19 cellular contexts compared by ENCODE assay signal in genomic region chr21:34671891-34672290, GRCh38. TPM values are rescaled to one million over a fixed set of nuclear protein-coding genes. Genes with fewer than 3 reads are reported as not detected.
DNase-seq lines count a peak whose midpoint lies in the region; TF ChIP-seq lines count a peak whose summit lies in the region.
"Had no signal": no experiment of that assay in that cellular context is flagged by ENCODE, and none has a peak within 500 bp of the region (broad histone marks: within the 10 kb centered on the region; RNA-seq: fewer than 3 reads in every experiment).

No MANE protein-coding gene starts in this region.

- peak overlapping the region; percentile 50 for H3K4me3 Mint-ChIP-seq in Caco-2 (ENCODE audit: unreplicated experiment)
- H3K4me3 Mint-ChIP-seq: HFFc6 had no signal

- WGBS in tibial nerve, 2 donors, result 74 to 82% methylated on average over 4 of the region's 4 CpGs

- H3K4me1 Mint-ChIP-seq in Caco-2 (ENCODE audit: low read depth, unreplicated experiment), result peaks cover 27% of the 10 kb centered on the region

- H3K4me3 ChIP-seq in Caco-2 (ENCODE audit: low read depth, low read length) (no peak overlapping the region), retinal pigment epithelial cell (ENCODE audit: low read length) (peak overlapping the region; percentile 86), tibial nerve (no peak overlapping the region)
- H3K4me3 ChIP-seq: K562 had no signal

- H3K36me3 Mint-ChIP-seq in Caco-2 (ENCODE audit: insufficient read depth, unreplicated experiment), result peaks cover 19% of the 10 kb centered on the region

- H3K9me3 Mint-ChIP-seq in Caco-2 (ENCODE audit: unreplicated experiment), result no peaks in the 10 kb centered on the region
- H3K9me3 Mint-ChIP-seq: CD4-positive, alpha-beta T cell; HFFc6 had no signal

- POLR2A ChIA-PET in Caco-2 (lab: Charles Lee), result interaction anchor here (0.9 kb wide), 1 partner anchor 21 kb away, joined by 3 read pairs; no protein-coding TSS in a partner anchor

- H3K27me3 ChIP-seq in Caco-2 (replicated peaks; ENCODE audit: control insufficient read depth, insufficient read depth, low read length) (no peaks in the 10 kb centered on the region), tibial nerve (peaks cover 0 to 77% of the 10 kb centered on the region in 2 donors)

- DNase-seq in Caco-2, result no peak
- peak; percentile 33 for DNase-seq in NCI-H69 (lab: John Stamatoyannopoulos, UW)
- DNase-seq in myocyte (ENCODE audit: low read depth), result peak; percentile 48
- no peak for DNase-seq in retinal pigment epithelial cell (ENCODE audit: low read depth)
- no peak for DNase-seq in COR-L47 (lab: John Stamatoyannopoulos, UW)
- DNase-seq in KG1 (lab: John Stamatoyannopoulos, UW), result no peak
- DNase-seq in activated effector memory CD4-positive, alpha-beta T cell treated with anti-CD3 and anti-CD28 coated beads, Interleukin-2, amount 50 U/mL, for 16 hours, result no peak
- no peak for DNase-seq in tibial nerve (ENCODE audit: low spot score in 2 of 2)
- DNase-seq: CD4-positive, alpha-beta T cell; DMS53; EL; HFFc6; NCI-H1694 treated with DMSO at 0.1 percent for 48 hours; NCI-H2227 treated with DMSO at 0.1 percent for 48 hours; NCI-H524 treated with DMSO at 0.1 percent for 48 hours; PC-3; RPMI8226; SHP77 treated with DMSO at 0.1 percent for 48 hours had no signal

- TSS peak; percentile 35 for BruUV-seq in Caco-2 (replicated peaks; lab: Mats Ljungman, UMichigan)

- H3K4me1 ChIP-seq in Caco-2 (peaks cover 40% of the 10 kb centered on the region), tibial nerve (peaks cover 0 to 36% (median 13%) of the 10 kb centered on the region in 4 donors)

- no peak for TF ChIP-seq CTCF in Caco-2 (IDR thresholded peaks at IDR 0.05; ENCODE audit: insufficient read depth in 1 of 2, low read depth in 1 of 2, low read length in 1 of 2, severe bottlenecking in 1 of 2, unreplicated experiment in 1 of 2)
- TF ChIP-seq CTCF in retinal pigment epithelial cell (conservative IDR thresholded peaks at IDR 0.05; ENCODE audit: low read depth, low read length), result no peak
- TF ChIP-seq CTCF in tibial nerve (IDR thresholded peaks at IDR 0.05), result no peak

- CTCF ChIA-PET in Caco-2 (lab: Charles Lee), result no interaction called here

- intact Hi-C loops in Caco-2 (cut with micrococcal nuclease; ENCODE audit: unreplicated experiment), result no loop called here

- no peak for TF ChIP-seq EP300 in tibial nerve (IDR thresholded peaks at IDR 0.05)

- H3K36me3 ChIP-seq in Caco-2 (ENCODE audit: control insufficient read depth, insufficient read depth, low read length) (no peaks in the 10 kb centered on the region), tibial nerve (no peaks in the 10 kb centered on the region)

- no peak overlapping the region for H3K27ac ChIP-seq in tibial nerve

- no peaks in the 10 kb centered on the region for H3K27me3 Mint-ChIP-seq in Caco-2 (ENCODE audit: insufficient read depth, unreplicated experiment)

- peaks cover 7% of the 10 kb centered on the region; the same call in 1 of the 2 replicates for H3K9me3 ChIP-seq in Caco-2
- H3K9me3 ChIP-seq in tibial nerve, result no peaks in the 10 kb centered on the region

- H3K27ac Mint-ChIP-seq in Caco-2 (ENCODE audit: unreplicated experiment), result peak overlapping the region; percentile 77
- H3K27ac Mint-ChIP-seq: CD4-positive, alpha-beta T cell; HFFc6 had no signal

- no peak for TF ChIP-seq POLR2A in tibial nerve (IDR thresholded peaks at IDR 0.05)

RNA-seq across cellular contexts. Expression of gene CLIC6, which starts 3.1 kb away (rescaled TPM):
- total RNA-seq in Caco-2 (2022) (not detected in 2 replicates), myocyte (not detected in 2 replicates), tibial nerve (10 to 100 TPM in 1 of 4 donors, 1 to 10 TPM in 3; 3.3 to 11.6 (median 7.0) TPM)
- not detected for polyA plus RNA-seq in myocyte (2012)
- total RNA-seq: HFFc6, K562, PC-3 had no signal
- polyA plus RNA-seq: K562 had no signal

RNA-seq across cellular contexts. Expression of gene RCAN1, which starts 57.0 kb away (rescaled TPM):
- total RNA-seq in Caco-2 (2022) (27.0 and 29.4 TPM in 2 replicates), myocyte (23.8 and 40.2 TPM in 2 replicates), tibial nerve (10 to 100 TPM; 51.8 to 71.2 (median 66.7) TPM)
- polyA plus RNA-seq in myocyte (2012), result 37.6 TPM

Comparison
In these comparisons a context has a peak if more than half of its experiments do, and no peak if none do; other contexts are left out.
1. DNase-seq: peak in NCI-H69 (single experiment) and myocyte (single experiment); none in Caco-2 (0 of 2), retinal pigment epithelial cell (single experiment), COR-L47 (single experiment), KG1 (single experiment), activated effector memory CD4-positive, alpha-beta T cell treated with anti-CD3 and anti-CD28 coated beads, Interleukin-2, amount 50 U/mL, for 16 hours (single experiment) and tibial nerve (0 of 2).